Comparison of ENCODE assay signal across 31 cellular contexts in genomic region chr12:93116632-93117031, GRCh38.
"Had no signal": no experiment of that assay in that cellular context is flagged by ENCODE, and none has a peak within 500 bp of the region (broad histone marks: within the 10 kb centered on the region; RNA-seq: fewer than 3 reads in every experiment).

No MANE protein-coding gene starts in this region.

- H3K4me1 ChIP-seq: prostate gland had no signal

- H3K27me3 ChIP-seq: body of pancreas, dorsolateral prefrontal cortex, esophagus muscularis mucosa, foreskin keratinocyte, heart right ventricle, pancreas, stomach, suprapubic skin, tibial artery had no signal

- H3K4me3 ChIP-seq: body of pancreas, coronary artery, dorsolateral prefrontal cortex, esophagus muscularis mucosa, heart right ventricle, pancreas, prostate gland, smooth muscle cell, stomach, suprapubic skin, tibial artery had no signal

- DNase-seq: activated CD4-positive, alpha-beta T cell treated with anti-CD3 and anti-CD28 coated beads for 36 hours; activated CD4-positive, CD25-positive, alpha-beta regulatory T cell; activated CD8-positive, alpha-beta memory T cell treated with anti-CD3 and anti-CD28 coated beads, Interleukin-2, amount 10 ng/mL, durations not matched to agents 7 days and 5 days; activated CD8-positive, alpha-beta T cell treated with anti-CD3 and anti-CD28 coated beads, Interleukin-2, amount 10 ng/mL, durations not matched to agents 7 days and 5 days; activated naive CD4-positive, alpha-beta T cell; activated T-cell treated with anti-CD3 and anti-CD28 coated beads, Interleukin-2, amount 50 U/mL, for 72 hours; anterior cingulate cortex; body of pancreas; cerebellar nuclear complex; dorsolateral prefrontal cortex; foreskin keratinocyte; heart right ventricle; kidney glomerular epithelial cell; midbrain; naive thymus-derived CD4-positive, alpha-beta T cell; nucleus accumbens; pancreas; retina; stimulated activated CD4-positive, alpha-beta T cell treated with anti-CD3 and anti-CD28 coated beads, Interleukin-1b, Interleukin-23, amount 100 ng/mL, for 48 hours; stimulated activated naive B cell treated with anti-CD40 and anti-IgM and Interleukin-4, amounts not matched to agents 10 μg/mL and 1 μg/mL and 100 μg/mL, for 72 hours; stomach; T-helper 1 cell; tibial artery had no signal

- ATAC-seq: activated CD4-positive, alpha-beta T cell treated with anti-CD3 and anti-CD28 coated beads for 36 hours; activated CD8-positive, alpha-beta memory T cell treated with anti-CD3 and anti-CD28 coated beads, Interleukin-2, amount 10 ng/mL, durations not matched to agents 7 days and 5 days; activated CD8-positive, alpha-beta T cell treated with anti-CD3 and anti-CD28 coated beads, Interleukin-2, amount 10 ng/mL, durations not matched to agents 7 days and 5 days; activated naive CD4-positive, alpha-beta T cell treated with anti-CD3 and anti-CD28 coated beads, Interleukin-2, amount 50 U/mL, for 72 hours; activated T-cell treated with anti-CD3 and anti-CD28 coated beads, Interleukin-2, amount 50 U/mL, for 72 hours; body of pancreas; foreskin keratinocyte; heart right ventricle; left lobe of liver; naive thymus-derived CD4-positive, alpha-beta T cell; pancreas; sciatic nerve; stimulated activated naive B cell treated with anti-CD40 and anti-IgM and Interleukin-4, amounts not matched to agents 10 μg/mL and 1 μg/mL and 100 μg/mL, for 72 hours had no signal

- H3K9me3 ChIP-seq: body of pancreas, esophagus muscularis mucosa, heart right ventricle, pancreas, prostate gland, stomach, suprapubic skin, tibial artery had no signal

- H3K36me3 ChIP-seq: esophagus muscularis mucosa, heart right ventricle, pancreas, prostate gland, stomach, suprapubic skin, tibial artery had no signal

- H3K27ac ChIP-seq: body of pancreas, foreskin keratinocyte, pancreas, suprapubic skin had no signal
